ENCODE assay signal across 9 cellular contexts in the genomic region with DNA sequence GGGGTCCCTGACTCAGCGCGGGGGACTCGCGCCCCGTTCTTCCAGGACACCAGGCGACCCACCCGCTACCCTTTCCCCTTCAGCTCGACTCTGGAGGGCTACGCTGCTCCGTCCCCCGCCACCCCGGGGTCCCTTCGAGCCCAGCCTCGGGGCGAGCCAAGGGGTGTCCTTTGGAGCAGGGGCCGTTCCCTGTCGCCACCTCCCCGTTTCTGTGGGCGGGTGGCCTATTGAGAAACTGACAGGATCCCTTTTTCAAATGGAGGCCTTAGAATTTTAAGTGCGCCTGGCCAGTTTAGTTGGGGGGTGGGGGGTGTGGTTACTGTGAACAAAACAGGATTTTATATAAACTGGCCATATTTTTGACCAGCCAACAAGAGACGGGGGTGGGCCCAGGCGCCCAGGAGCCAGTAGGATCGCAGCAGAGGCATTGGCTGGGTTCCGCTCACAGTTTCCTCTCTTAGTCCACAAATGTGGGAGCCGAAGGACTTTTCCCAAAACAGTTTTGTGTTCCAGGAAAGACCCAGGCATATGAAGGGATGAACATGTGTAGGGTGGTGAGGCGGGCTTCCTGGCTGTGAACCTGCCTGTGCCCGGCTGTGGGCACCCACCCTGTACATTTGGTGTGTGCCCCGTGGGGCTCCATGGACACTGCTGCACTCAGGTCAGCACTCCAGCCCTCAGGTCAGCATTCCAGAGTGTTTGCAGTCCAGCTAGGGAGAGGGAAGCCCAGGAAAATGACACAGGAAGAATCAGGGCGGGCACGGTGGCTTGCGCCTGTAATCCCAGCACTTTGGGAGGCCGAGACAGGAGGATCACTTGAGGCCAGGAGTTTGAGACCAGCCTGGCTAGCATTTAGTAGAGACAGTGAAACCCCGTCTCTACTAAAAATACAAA. TPM values are rescaled to one million over a fixed set of nuclear protein-coding genes. Genes with fewer than 3 reads are reported as not detected.
DNase-seq lines count a peak whose midpoint lies in the region; ATAC-seq and TF ChIP-seq lines count a peak whose summit lies in the region.
"Had no signal": no experiment of that assay in that cellular context is flagged by ENCODE, and none has a peak within 500 bp of the region (broad histone marks: within the 10 kb centered on the region; RNA-seq: fewer than 3 reads in every experiment).

No MANE protein-coding gene starts in this region.

- H3K4me1 Mint-ChIP-seq in IgD-negative memory B cell = peaks cover 5 to 12% (median 5%) of the 10 kb centered on the region in 3 donors
- peaks cover 51% of the 10 kb centered on the region for H3K4me1 Mint-ChIP-seq in brain

- H3K9me3 Mint-ChIP-seq in IgD-negative memory B cell (no peaks in the 10 kb centered on the region), brain (no peaks in the 10 kb centered on the region)

- H3K36me3 ChIP-seq in skeletal muscle tissue (ENCODE audit: control insufficient read depth in 3 of 3, insufficient read depth in 3 of 3, low read length in 3 of 3) = no peaks in the 10 kb centered on the region

- H3K27me3 ChIP-seq in skeletal muscle tissue (ENCODE audit: control insufficient read depth in 3 of 3, insufficient read depth in 3 of 3, low read length in 3 of 3) = peaks cover 10 to 26% (median 11%) of the 10 kb centered on the region in 3 donors

- H3K4me1 ChIP-seq in skeletal muscle tissue (ENCODE audit: control insufficient read depth in 3 of 3, insufficient read depth in 3 of 3, low read length in 3 of 3) = peaks cover 14 to 27% (median 25%) of the 10 kb centered on the region in 3 donors

- H3K27me3 Mint-ChIP-seq in IgD-negative memory B cell (peaks cover 5% of the 10 kb centered on the region), brain (peaks cover 3% of the 10 kb centered on the region)

- TF ChIP-seq CTCF in AG09319 (IDR thresholded peaks at IDR 0.05; ENCODE audit: low read depth, low read length) = no peak
- TF ChIP-seq CTCF in brain (conservative IDR thresholded peaks at IDR 0.05) = no peak

- H3K4me3 ChIP-seq in skeletal muscle tissue (ENCODE audit: low read length in 3 of 3) = peak overlapping the region; percentile 27 to 61 (median 43)

- no peaks in the 10 kb centered on the region for H3K36me3 Mint-ChIP-seq in IgD-negative memory B cell
- peaks cover under 1% of the 10 kb centered on the region for H3K36me3 Mint-ChIP-seq in brain

- no peak overlapping the region for H3K27ac Mint-ChIP-seq in IgD-negative memory B cell
- H3K27ac Mint-ChIP-seq in brain = peak overlapping the region; percentile 88 to 95 (median 90)

- H3K9me3 ChIP-seq in skeletal muscle tissue (ENCODE audit: control insufficient read depth in 3 of 3, low read length in 3 of 3) = no peaks in the 10 kb centered on the region

- peak overlapping the region in 3 of 4 donors; percentile 4 to 51 (median 12) for H3K4me3 Mint-ChIP-seq in IgD-negative memory B cell
- H3K4me3 Mint-ChIP-seq in brain = peak overlapping the region; percentile 70 to 84 (median 76)

- no peak for ATAC-seq in HG02973 (IDR thresholded peaks at IDR 0.05; ENCODE audit: unreplicated experiment)

- peak overlapping the region; percentile 83 for H3K27ac ChIP-seq in skeletal muscle tissue (ENCODE audit: low read depth, low read length)
- H3K27ac ChIP-seq: epithelial cell of prostate had no signal

- peak overlapping the region; percentile 3 to 64 (median 64) for H3K9ac ChIP-seq in skeletal muscle tissue (ENCODE audit: low read depth in 1 of 3, low read length in 3 of 3)

- DNase-seq in AG09319 (ENCODE audit: extremely low read depth, low read depth) (peak; percentile 69), iris pigment epithelial cell (ENCODE audit: low read depth) (peak; percentile 94), globus pallidus (ENCODE audit: low spot score) (no peak)
- no peak for DNase-seq in stimulated activated CD4-positive, alpha-beta T cell treated with anti-CD3 and anti-CD28 coated beads, Interleukin-4, amount 100 ng/mL, for 1 hour

RNA-seq across cellular contexts. Expression of gene TIMP2, which starts 0.7 kb away (rescaled TPM):
- 0.34 TPM for polyA plus RNA-seq in IgD-negative memory B cell
- polyA plus RNA-seq in brain (ENCODE audit: insufficient read depth, low read depth, low replicate concordance) = 314 TPM
- 39.7 TPM for total RNA-seq in skeletal muscle tissue

RNA-seq across cellular contexts. Expression of gene CEP295NL, which starts 22.9 kb away (rescaled TPM):
- polyA plus RNA-seq in IgD-negative memory B cell (1.6 TPM), brain (ENCODE audit: insufficient read depth, low read depth, low replicate concordance) (0.20 TPM)
- total RNA-seq in skeletal muscle tissue = 1.6 TPM

RNA-seq across cellular contexts. Expression of gene LGALS3BP, which starts 53.8 kb away (rescaled TPM):
- polyA plus RNA-seq in IgD-negative memory B cell = 3.9 TPM
- polyA plus RNA-seq in brain (ENCODE audit: insufficient read depth, low read depth, low replicate concordance) = 265 TPM
- 55.8 TPM for total RNA-seq in skeletal muscle tissue

Comparison
In these comparisons a context has a peak if more than half of its experiments do, and no peak if none do; other contexts are left out.
1. DNase-seq: peak in AG09319 (single experiment) and iris pigment epithelial cell (single experiment); none in globus pallidus (single experiment) and stimulated activated CD4-positive, alpha-beta T cell treated with anti-CD3 and anti-CD28 coated beads, Interleukin-4, amount 100 ng/mL, for 1 hour (single experiment).
2. H3K27ac Mint-ChIP-seq: peak in brain (5 of 5); none in IgD-negative memory B cell (0 of 3).
3. RNA of gene TIMP2, which starts 0.7 kb away (polyA plus RNA-seq): 314 TPM in brain (single experiment); 0.34 TPM in IgD-negative memory B cell (single experiment); every median in the first group is over 100 times any median in the second.
4. RNA of gene LGALS3BP, which starts 53.8 kb away (polyA plus RNA-seq): 265 TPM in brain (single experiment); 3.9 TPM in IgD-negative memory B cell (single experiment); every median in the first group is over 10 times any median in the second.